Comparison of ENCODE assay signal across 23 cellular contexts in genomic region chr15:50830477-50831354, GRCh38.
"Had no signal": no experiment of that assay in that cellular context is flagged by ENCODE, and none has a peak within 500 bp of the region (broad histone marks: within the 10 kb centered on the region; RNA-seq: fewer than 3 reads in every experiment).

No MANE protein-coding gene starts in this region.

- H3K4me3 Mint-ChIP-seq: activated B cell treated with CpG ODN at 0.5 μM for 24 hours; activated naive CD4-positive, alpha-beta T cell treated with anti-CD3 and anti-CD28 coated beads for 36 hours; memory B cell; nephron progenitor cell; T-helper 1 cell treated with Interleukin-12 subunit alpha and Interleukin-12 subunit beta and Interleukin-4 antibody, amounts not matched to agents 30 μg/mL and 1 μg/mL, for 36 hours; type B pancreatic cell had no signal

- H3K9me3 ChIP-seq: left lung, mucosa of descending colon, testis, vagina had no signal

- H3K4me1 ChIP-seq: left lung, testis, vagina had no signal

- ATAC-seq: esophagus mucosa, left lung, mucosa of descending colon, sciatic nerve had no signal

- DNase-seq: activated B cell treated with CpG ODN at 0.5 μM for 24 hours; activated CD4-positive, alpha-beta T cell treated with anti-CD3 and anti-CD28 coated beads for 4 hours; activated CD4-positive, alpha-beta T cell treated with anti-CD3 and anti-CD28 coated beads, Interleukin-2, amount 50 U/mL, for 48 hours; activated naive CD4-positive, alpha-beta T cell treated with anti-CD3 and anti-CD28 coated beads for 36 hours; activated T-cell treated with anti-CD3 and anti-CD28 coated beads, Interleukin-2, amount 50 U/mL, for 48 hours; aorta; central memory CD4-positive, alpha-beta T cell; effector memory CD4-positive, alpha-beta T cell; foreskin melanocyte; left lung; mucosa of descending colon; nephron progenitor cell; nucleus accumbens; stimulated activated CD4-positive, alpha-beta T cell treated with anti-CD3 and anti-CD28 coated beads, Interleukin-2, amount 100 ng/mL, for 48 hours; stimulated activated naive CD4-positive, alpha-beta T cell; T1000; testis had no signal

- H3K36me3 ChIP-seq: left lung, vagina had no signal

- H3K4me3 ChIP-seq: left lung, mucosa of descending colon, testis, vagina had no signal

- H3K27me3 ChIP-seq: left lung, testis, vagina had no signal

- H3K36me3 Mint-ChIP-seq: memory B cell, type B pancreatic cell had no signal

- H3K27me3 Mint-ChIP-seq: type B pancreatic cell had no signal

- H3K4me1 Mint-ChIP-seq: activated B cell treated with CpG ODN at 0.5 μM for 24 hours, memory B cell had no signal

- H3K27ac Mint-ChIP-seq: activated B cell treated with CpG ODN at 0.5 μM for 24 hours; activated naive CD4-positive, alpha-beta T cell treated with anti-CD3 and anti-CD28 coated beads for 36 hours; memory B cell; nephron progenitor cell; T-helper 1 cell treated with Interleukin-12 subunit alpha and Interleukin-12 subunit beta and Interleukin-4 antibody, amounts not matched to agents 30 μg/mL and 1 μg/mL, for 36 hours; type B pancreatic cell had no signal

- H3K27ac ChIP-seq: left lung, testis, vagina had no signal

- H3K9me3 Mint-ChIP-seq: activated B cell treated with CpG ODN at 0.5 μM for 24 hours; activated naive CD4-positive, alpha-beta T cell treated with anti-CD3 and anti-CD28 coated beads for 36 hours; memory B cell; nephron progenitor cell; T-helper 1 cell treated with Interleukin-12 subunit alpha and Interleukin-12 subunit beta and Interleukin-4 antibody, amounts not matched to agents 30 μg/mL and 1 μg/mL, for 36 hours; type B pancreatic cell had no signal
